In the genomic region with DNA sequence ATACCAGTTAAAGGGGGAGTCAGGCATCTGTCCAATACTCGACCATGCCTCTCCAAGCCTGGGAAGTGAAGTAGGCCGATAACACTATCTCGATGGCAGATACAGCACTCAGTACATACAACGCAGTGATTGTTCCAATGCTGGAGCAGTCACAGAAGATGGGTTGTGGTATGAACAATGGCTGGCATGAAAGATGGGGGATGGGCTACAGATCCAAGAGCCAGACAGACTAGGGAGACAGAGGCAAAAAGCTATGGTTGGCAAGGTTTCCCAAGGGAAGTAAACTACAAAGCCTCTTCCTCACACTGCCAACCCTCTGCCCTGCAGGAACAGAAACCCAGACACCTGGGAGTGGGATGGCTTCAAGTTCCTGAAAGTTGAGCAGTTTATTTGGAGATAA, we compare ENCODE assay signal across 16 cellular contexts. TPM values are rescaled to one million over a fixed set of nuclear protein-coding genes. Genes with fewer than 3 reads are reported as not detected.
A peak's percentile ranks its signal among the peaks of the same experiment; 100 is the strongest.
DNase-seq lines count a peak whose midpoint lies in the region; ATAC-seq and TF ChIP-seq lines count a peak whose summit lies in the region.
"Had no signal": no experiment of that assay in that cellular context is flagged by ENCODE, and none has a peak within 500 bp of the region (broad histone marks: within the 10 kb centered on the region; RNA-seq: fewer than 3 reads in every experiment).

No MANE protein-coding gene starts in this region.

- POLR2A ChIA-PET in T-cell (lab: Charles Lee): no interaction called here

- H3K9me3 Mint-ChIP-seq in T-cell: no peaks in the 10 kb centered on the region
- H3K9me3 Mint-ChIP-seq: activated B cell treated with CpG ODN at 0.5 μM for 24 hours; stimulated activated naive CD8-positive, alpha-beta T cell treated with anti-CD3 and anti-CD28 coated beads, Interleukin-15, Interleukin-2, amounts not matched to agents 100 ng/mL and 50 ng/mL, for 24 hours had no signal

- 46 to 60% methylated on average over 1 to 4 of the region's 4 CpGs for WGBS in gastroesophageal sphincter (ENCODE audit: low coverage in 1 of 2), 2 donors
- WGBS in hepatocyte (ENCODE audit: low lambda C conversion rate, missing lambda C conversion rate): 95% methylated on average over 4 of the region's 4 CpGs

- H3K4me3 ChIP-seq in gastroesophageal sphincter (no peak overlapping the region), osteoblast (ENCODE audit: insufficient read depth, low read length) (no peak overlapping the region), hepatocyte (no peak overlapping the region)
- H3K4me3 ChIP-seq: SJSA1 had no signal

- no peak overlapping the region for H2AFZ ChIP-seq in osteoblast (ENCODE audit: low read length)
- H2AFZ ChIP-seq in hepatocyte: no peak overlapping the region

- CTCF ChIA-PET in T-cell (lab: Charles Lee): no interaction called here

- no peak for TF ChIP-seq POLR2A in gastroesophageal sphincter (IDR thresholded peaks at IDR 0.05)

- peaks cover 10 to 88% (median 39%) of the 10 kb centered on the region in 3 donors for H3K4me1 ChIP-seq in gastroesophageal sphincter
- H3K4me1 ChIP-seq in osteoblast (ENCODE audit: insufficient read depth, low read length): peaks cover 57% of the 10 kb centered on the region
- peaks cover 4% of the 10 kb centered on the region for H3K4me1 ChIP-seq in hepatocyte (ENCODE audit: insufficient read depth)

- H3K27me3 Mint-ChIP-seq in T-cell: no peaks in the 10 kb centered on the region
- H3K27me3 Mint-ChIP-seq: activated B cell treated with CpG ODN at 0.5 μM for 24 hours; stimulated activated naive CD8-positive, alpha-beta T cell treated with anti-CD3 and anti-CD28 coated beads, Interleukin-15, Interleukin-2, amounts not matched to agents 100 ng/mL and 50 ng/mL, for 24 hours had no signal

- H3K79me2 ChIP-seq in osteoblast (ENCODE audit: insufficient read depth, low read length) (peaks cover 82% of the 10 kb centered on the region), hepatocyte (peaks cover 65% of the 10 kb centered on the region)

- H3K36me3 Mint-ChIP-seq in T-cell: peaks cover 23% of the 10 kb centered on the region

- ATAC-seq in T-cell (replicated peaks in 1 of 4) (no peak), gastroesophageal sphincter (no peak), GM19463 (IDR thresholded peaks at IDR 0.05; ENCODE audit: unreplicated experiment) (no peak)

- no peak overlapping the region for H3K4me3 Mint-ChIP-seq in T-cell
- H3K4me3 Mint-ChIP-seq: activated B cell treated with CpG ODN at 0.5 μM for 24 hours; stimulated activated naive CD8-positive, alpha-beta T cell treated with anti-CD3 and anti-CD28 coated beads, Interleukin-15, Interleukin-2, amounts not matched to agents 100 ng/mL and 50 ng/mL, for 24 hours had no signal

- peak overlapping the region in 3 of 4 donors; percentile 50 to 59 (median 57) for H3K27ac ChIP-seq in gastroesophageal sphincter
- peak overlapping the region; percentile 0 for H3K27ac ChIP-seq in osteoblast (ENCODE audit: low read depth, low read length)
- H3K27ac ChIP-seq in hepatocyte: no peak overlapping the region
- H3K27ac ChIP-seq: SJSA1 had no signal

- no peak for TF ChIP-seq EP300 in gastroesophageal sphincter (IDR thresholded peaks at IDR 0.05)

- H3K4me1 Mint-ChIP-seq in T-cell: peaks cover 49 to 64% (median 61%) of the 10 kb centered on the region in 3 donors

- no peaks in the 10 kb centered on the region for H3K9me2 ChIP-seq in hepatocyte (replicated peaks; ENCODE audit: insufficient read depth)

- H3K36me3 ChIP-seq in gastroesophageal sphincter: peaks cover 0 to 42% of the 10 kb centered on the region in 2 donors
- peaks cover 19% of the 10 kb centered on the region for H3K36me3 ChIP-seq in osteoblast (ENCODE audit: insufficient read depth, low read length)
- no peaks in the 10 kb centered on the region for H3K36me3 ChIP-seq in hepatocyte (replicated peaks; ENCODE audit: insufficient read depth, low read depth)

- H3K4me2 ChIP-seq in osteoblast (ENCODE audit: insufficient read depth, low read length) (no peak overlapping the region), hepatocyte (no peak overlapping the region)

- DNase-seq in C1 segment of cervical spinal cord (lab: John Stamatoyannopoulos, UW) (peak in 12 of 14 donors; percentile 6 to 71 (median 60)), T-cell (no peak), osteoblast (ENCODE audit: insufficient read length, low spot score, missing footprints) (no peak), NCI-H2227 treated with DMSO at 0.1 percent for 48 hours (lab: John Stamatoyannopoulos, UW) (no peak), AG08396 (ENCODE audit: low spot score) (no peak), hepatocyte (ENCODE audit: low spot score) (no peak)
- DNase-seq: activated B cell treated with CpG ODN at 0.5 μM for 24 hours; islet precursor cell; NCI-H187 treated with DMSO at 0.1 percent for 48 hours; NCI-H82; occipital lobe; stimulated activated CD4-positive, alpha-beta T cell treated with anti-CD3 and anti-CD28 coated beads, Interleukin-2, amount 100 ng/mL, for 48 hours had no signal

- TF ChIP-seq CTCF in gastroesophageal sphincter (IDR thresholded peaks at IDR 0.05) (no peak), osteoblast (IDR thresholded peaks at IDR 0.05; ENCODE audit: extremely low read depth, low read depth, low read length) (no peak), hepatocyte (IDR thresholded peaks at IDR 0.05; ENCODE audit: poor library complexity) (no peak)

- H4K20me1 ChIP-seq in osteoblast (ENCODE audit: insufficient read depth, low read length) (peaks cover 66% of the 10 kb centered on the region), hepatocyte (ENCODE audit: insufficient read depth, poor library complexity, severe bottlenecking) (peaks cover 30% of the 10 kb centered on the region)

- H3K9me3 ChIP-seq in gastroesophageal sphincter: no peaks in the 10 kb centered on the region
- no peaks in the 10 kb centered on the region for H3K9me3 ChIP-seq in osteoblast (ENCODE audit: low read depth, low read length)
- no peaks in the 10 kb centered on the region for H3K9me3 ChIP-seq in hepatocyte (ENCODE audit: low read depth)
- H3K9me3 ChIP-seq: SJSA1 had no signal

- H3K27me3 ChIP-seq in gastroesophageal sphincter (no peaks in the 10 kb centered on the region), osteoblast (ENCODE audit: insufficient read depth, low read length) (no peaks in the 10 kb centered on the region), hepatocyte (no peaks in the 10 kb centered on the region)
- H3K27me3 ChIP-seq: SJSA1 had no signal

- H3K27ac Mint-ChIP-seq in T-cell: peak overlapping the region; percentile 7 to 28
- H3K27ac Mint-ChIP-seq: activated B cell treated with CpG ODN at 0.5 μM for 24 hours; stimulated activated naive CD8-positive, alpha-beta T cell treated with anti-CD3 and anti-CD28 coated beads, Interleukin-15, Interleukin-2, amounts not matched to agents 100 ng/mL and 50 ng/mL, for 24 hours had no signal

RNA-seq across cellular contexts. Expression of gene FKBP1A, which starts 19.2 kb away (rescaled TPM):
- total RNA-seq in T-cell (10 to 100 TPM; 76.7 to 90.4 (median 79.9) TPM), gastroesophageal sphincter (100 to 1,000 TPM in 1 of 4 donors, 10 to 100 TPM in 3; 78.6 to 116 (median 86.8) TPM), osteoblast (150 and 154 TPM in 2 replicates), hepatocyte (99.5 and 121 TPM in 2 replicates)
- 149 and 161 TPM in 2 replicates for polyA plus RNA-seq in hepatocyte

RNA-seq across cellular contexts. Expression of gene SDCBP2, which starts 44.7 kb away (rescaled TPM):
- total RNA-seq in T-cell: 1 to 10 TPM; 1.1 to 2.4 (median 2.2) TPM
- total RNA-seq in gastroesophageal sphincter: 10 to 100 TPM in 1 of 4 donors, 1 to 10 TPM in 3; 1.6 to 17.5 (median 3.5) TPM
- total RNA-seq in osteoblast: 2.2 and 3.2 TPM in 2 replicates
- total RNA-seq in hepatocyte: 57.2 and 64.1 TPM in 2 replicates
- polyA plus RNA-seq in hepatocyte: 74.4 and 83.3 TPM in 2 replicates

Comparison
In these comparisons a context has a peak if more than half of its experiments do, and no peak if none do; other contexts are left out.
1. DNase-seq: peak in C1 segment of cervical spinal cord (12 of 14); none in T-cell (0 of 34), osteoblast (single experiment), NCI-H2227 treated with DMSO at 0.1 percent for 48 hours (single experiment), AG08396 (single experiment) and hepatocyte (single experiment).